In the genomic region with DNA sequence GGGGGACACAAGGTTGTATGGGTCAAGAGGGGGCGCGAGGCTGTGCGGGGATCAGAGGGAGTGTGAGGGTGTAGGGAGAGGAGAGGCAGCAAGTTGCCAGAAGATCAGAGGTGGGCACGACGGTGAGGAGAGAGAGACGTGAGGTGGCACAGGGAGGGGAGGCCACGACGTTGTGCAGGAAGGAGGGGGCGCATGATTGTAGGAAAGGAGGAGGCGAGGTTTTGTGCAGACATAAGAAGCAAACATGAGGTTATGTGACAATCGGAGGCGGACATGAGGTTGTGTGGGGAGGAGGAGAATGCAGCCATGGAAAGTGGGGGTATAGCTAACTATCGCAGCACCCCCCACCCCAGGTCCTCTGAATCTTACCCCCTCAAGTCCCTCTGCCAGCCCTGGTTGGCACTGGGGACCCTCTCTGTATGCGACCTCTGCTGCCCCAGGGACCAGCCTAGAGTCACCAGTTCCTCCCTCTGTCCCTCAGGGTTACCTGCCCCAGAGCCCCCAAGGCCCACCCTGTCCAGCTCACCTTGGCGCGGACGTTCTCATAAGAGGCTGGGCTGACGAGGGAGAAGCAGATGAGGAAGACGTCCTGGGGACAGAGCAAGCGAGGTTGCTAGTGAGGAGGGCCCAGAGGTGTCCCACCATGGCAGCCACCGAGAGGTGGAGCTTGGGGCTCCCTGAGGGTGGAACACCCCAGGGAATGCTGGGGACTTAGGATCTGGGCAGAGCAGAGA, we compare ENCODE assay signal across 1 cellular context.
TF ChIP-seq lines count a peak whose summit lies in the region.

No MANE protein-coding gene starts in this region.

TF ChIP-seq in SK-N-SH, 30 proteins besides CTCF, POLR2A, EP300 and RAD21 (continued from another document):
- no peak for TF ChIP-seq EZH2phosphoT487 (IDR thresholded peaks at IDR 0.05; ENCODE audit: borderline replicate concordance, low read depth)
- TF ChIP-seq SMC3 (IDR thresholded peaks at IDR 0.05; ENCODE audit: low read depth, low read length), result no peak
